In the genomic region with DNA sequence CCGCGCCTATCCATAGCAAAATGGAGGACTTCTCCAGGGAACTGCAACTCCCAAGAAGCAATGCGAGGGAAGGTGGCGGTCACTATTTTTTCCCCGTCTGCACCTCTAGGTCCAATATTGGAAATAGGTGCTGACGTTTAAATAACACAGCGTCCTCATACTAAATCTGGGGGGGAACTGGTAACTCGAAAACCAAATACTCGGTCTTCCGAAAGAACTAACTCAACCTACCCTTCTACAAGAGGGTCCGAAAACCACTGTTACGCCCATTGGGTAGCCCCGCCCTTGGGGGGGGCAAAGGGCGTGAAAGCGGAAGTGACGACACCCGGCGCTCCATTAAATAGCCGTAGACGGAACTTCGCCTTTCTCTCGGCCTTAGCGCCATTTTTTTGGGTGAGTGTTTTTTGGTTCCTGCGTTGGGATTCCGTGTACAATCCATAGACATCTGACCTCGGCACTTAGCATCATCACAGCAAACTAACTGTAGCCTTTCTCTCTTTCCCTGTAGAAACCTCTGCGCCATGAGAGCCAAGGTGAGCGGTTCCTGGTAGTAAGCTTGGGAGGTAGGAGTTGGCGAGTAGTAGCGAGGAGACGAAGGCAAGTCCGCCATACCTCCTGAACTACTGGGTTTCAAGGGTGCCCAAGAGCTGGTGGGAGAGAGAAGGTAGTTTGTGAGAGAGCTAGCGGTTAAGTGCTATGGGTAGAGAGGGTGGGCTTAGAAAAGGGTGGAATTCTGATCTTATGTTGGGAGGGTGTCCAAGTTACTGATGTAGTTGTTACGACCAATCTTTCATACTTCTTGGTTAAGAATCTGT, we compare ENCODE assay signal across 1 cellular context.
TF ChIP-seq lines count a peak whose summit lies in the region.

TSS of gene RPL41 (plus strand) at position 367 of the 815 bp plus-strand sequence.

TF ChIP-seq in HEK293, 187 proteins besides CTCF, POLR2A, EP300 and RAD21 (continued from another document and continues in another):
- TF ChIP-seq, protein P1, sequence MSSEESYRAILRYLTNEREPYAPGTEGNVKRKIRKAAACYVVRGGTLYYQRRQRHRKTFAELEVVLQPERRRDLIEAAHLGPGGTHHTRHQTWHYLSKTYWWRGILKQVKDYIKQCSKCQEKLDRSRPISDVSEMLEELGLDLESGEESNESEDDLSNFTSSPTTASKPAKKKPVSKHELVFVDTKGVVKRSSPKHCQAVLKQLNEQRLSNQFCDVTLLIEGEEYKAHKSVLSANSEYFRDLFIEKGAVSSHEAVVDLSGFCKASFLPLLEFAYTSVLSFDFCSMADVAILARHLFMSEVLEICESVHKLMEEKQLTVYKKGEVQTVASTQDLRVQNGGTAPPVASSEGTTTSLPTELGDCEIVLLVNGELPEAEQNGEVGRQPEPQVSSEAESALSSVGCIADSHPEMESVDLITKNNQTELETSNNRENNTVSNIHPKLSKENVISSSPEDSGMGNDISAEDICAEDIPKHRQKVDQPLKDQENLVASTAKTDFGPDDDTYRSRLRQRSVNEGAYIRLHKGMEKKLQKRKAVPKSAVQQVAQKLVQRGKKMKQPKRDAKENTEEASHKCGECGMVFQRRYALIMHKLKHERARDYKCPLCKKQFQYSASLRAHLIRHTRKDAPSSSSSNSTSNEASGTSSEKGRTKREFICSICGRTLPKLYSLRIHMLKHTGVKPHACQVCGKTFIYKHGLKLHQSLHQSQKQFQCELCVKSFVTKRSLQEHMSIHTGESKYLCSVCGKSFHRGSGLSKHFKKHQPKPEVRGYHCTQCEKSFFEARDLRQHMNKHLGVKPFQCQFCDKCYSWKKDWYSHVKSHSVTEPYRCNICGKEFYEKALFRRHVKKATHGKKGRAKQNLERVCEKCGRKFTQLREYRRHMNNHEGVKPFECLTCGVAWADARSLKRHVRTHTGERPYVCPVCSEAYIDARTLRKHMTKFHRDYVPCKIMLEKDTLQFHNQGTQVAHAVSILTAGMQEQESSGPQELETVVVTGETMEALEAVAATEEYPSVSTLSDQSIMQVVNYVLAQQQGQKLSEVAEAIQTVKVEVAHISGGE (tag by site-specific recombination; conservative IDR thresholded peaks at IDR 0.05; ENCODE audit: low read depth) = peak; percentile 96
- TF ChIP-seq ATF2 (tag by site-specific recombination; IDR thresholded peaks at IDR 0.05; ENCODE audit: low read depth) = peak; percentile 2
- TF ChIP-seq, protein P2, sequence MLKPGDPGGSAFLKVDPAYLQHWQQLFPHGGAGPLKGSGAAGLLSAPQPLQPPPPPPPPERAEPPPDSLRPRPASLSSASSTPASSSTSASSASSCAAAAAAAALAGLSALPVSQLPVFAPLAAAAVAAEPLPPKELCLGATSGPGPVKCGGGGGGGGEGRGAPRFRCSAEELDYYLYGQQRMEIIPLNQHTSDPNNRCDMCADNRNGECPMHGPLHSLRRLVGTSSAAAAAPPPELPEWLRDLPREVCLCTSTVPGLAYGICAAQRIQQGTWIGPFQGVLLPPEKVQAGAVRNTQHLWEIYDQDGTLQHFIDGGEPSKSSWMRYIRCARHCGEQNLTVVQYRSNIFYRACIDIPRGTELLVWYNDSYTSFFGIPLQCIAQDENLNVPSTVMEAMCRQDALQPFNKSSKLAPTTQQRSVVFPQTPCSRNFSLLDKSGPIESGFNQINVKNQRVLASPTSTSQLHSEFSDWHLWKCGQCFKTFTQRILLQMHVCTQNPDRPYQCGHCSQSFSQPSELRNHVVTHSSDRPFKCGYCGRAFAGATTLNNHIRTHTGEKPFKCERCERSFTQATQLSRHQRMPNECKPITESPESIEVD (tag by site-specific recombination; IDR thresholded peaks at IDR 0.05) = no peak; the same call in 1 of the 2 replicates
- TF ChIP-seq, protein P3, sequence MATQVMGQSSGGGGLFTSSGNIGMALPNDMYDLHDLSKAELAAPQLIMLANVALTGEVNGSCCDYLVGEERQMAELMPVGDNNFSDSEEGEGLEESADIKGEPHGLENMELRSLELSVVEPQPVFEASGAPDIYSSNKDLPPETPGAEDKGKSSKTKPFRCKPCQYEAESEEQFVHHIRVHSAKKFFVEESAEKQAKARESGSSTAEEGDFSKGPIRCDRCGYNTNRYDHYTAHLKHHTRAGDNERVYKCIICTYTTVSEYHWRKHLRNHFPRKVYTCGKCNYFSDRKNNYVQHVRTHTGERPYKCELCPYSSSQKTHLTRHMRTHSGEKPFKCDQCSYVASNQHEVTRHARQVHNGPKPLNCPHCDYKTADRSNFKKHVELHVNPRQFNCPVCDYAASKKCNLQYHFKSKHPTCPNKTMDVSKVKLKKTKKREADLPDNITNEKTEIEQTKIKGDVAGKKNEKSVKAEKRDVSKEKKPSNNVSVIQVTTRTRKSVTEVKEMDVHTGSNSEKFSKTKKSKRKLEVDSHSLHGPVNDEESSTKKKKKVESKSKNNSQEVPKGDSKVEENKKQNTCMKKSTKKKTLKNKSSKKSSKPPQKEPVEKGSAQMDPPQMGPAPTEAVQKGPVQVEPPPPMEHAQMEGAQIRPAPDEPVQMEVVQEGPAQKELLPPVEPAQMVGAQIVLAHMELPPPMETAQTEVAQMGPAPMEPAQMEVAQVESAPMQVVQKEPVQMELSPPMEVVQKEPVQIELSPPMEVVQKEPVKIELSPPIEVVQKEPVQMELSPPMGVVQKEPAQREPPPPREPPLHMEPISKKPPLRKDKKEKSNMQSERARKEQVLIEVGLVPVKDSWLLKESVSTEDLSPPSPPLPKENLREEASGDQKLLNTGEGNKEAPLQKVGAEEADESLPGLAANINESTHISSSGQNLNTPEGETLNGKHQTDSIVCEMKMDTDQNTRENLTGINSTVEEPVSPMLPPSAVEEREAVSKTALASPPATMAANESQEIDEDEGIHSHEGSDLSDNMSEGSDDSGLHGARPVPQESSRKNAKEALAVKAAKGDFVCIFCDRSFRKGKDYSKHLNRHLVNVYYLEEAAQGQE (tag by site-specific recombination; IDR thresholded peaks at IDR 0.05) = peak; percentile 59; the same call in 1 of the 2 replicates
- TF ChIP-seq SALL2 (tag by site-specific recombination; IDR thresholded peaks at IDR 0.05; ENCODE audit: borderline replicate concordance) = no peak
- TF ChIP-seq YY1 (tag by site-specific recombination; IDR thresholded peaks at IDR 0.05) = peak; percentile 94
- TF ChIP-seq ZFP37 (tag by site-specific recombination; IDR thresholded peaks at IDR 0.05) = peak; percentile 95
- TF ChIP-seq ZNF335 (tag by site-specific recombination; conservative IDR thresholded peaks at IDR 0.05) = peak; percentile 98
- peak; percentile 58; the same call in 1 of the 2 replicates for TF ChIP-seq GFI1B (tag by site-specific recombination; IDR thresholded peaks at IDR 0.05)
- TF ChIP-seq ZNF501 (tag by site-specific recombination; IDR thresholded peaks at IDR 0.05) = peak; percentile 97
- peak; percentile 20 for TF ChIP-seq ZNF654 (tag by site-specific recombination; IDR thresholded peaks at IDR 0.05; ENCODE audit: low read depth)
- TF ChIP-seq, protein P4, sequence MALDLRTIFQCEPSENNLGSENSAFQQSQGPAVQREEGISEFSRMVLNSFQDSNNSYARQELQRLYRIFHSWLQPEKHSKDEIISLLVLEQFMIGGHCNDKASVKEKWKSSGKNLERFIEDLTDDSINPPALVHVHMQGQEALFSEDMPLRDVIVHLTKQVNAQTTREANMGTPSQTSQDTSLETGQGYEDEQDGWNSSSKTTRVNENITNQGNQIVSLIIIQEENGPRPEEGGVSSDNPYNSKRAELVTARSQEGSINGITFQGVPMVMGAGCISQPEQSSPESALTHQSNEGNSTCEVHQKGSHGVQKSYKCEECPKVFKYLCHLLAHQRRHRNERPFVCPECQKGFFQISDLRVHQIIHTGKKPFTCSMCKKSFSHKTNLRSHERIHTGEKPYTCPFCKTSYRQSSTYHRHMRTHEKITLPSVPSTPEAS (tag by site-specific recombination; IDR thresholded peaks at IDR 0.05) = peak; percentile 28; the same call in 1 of the 2 replicates
- TF ChIP-seq, protein P5, sequence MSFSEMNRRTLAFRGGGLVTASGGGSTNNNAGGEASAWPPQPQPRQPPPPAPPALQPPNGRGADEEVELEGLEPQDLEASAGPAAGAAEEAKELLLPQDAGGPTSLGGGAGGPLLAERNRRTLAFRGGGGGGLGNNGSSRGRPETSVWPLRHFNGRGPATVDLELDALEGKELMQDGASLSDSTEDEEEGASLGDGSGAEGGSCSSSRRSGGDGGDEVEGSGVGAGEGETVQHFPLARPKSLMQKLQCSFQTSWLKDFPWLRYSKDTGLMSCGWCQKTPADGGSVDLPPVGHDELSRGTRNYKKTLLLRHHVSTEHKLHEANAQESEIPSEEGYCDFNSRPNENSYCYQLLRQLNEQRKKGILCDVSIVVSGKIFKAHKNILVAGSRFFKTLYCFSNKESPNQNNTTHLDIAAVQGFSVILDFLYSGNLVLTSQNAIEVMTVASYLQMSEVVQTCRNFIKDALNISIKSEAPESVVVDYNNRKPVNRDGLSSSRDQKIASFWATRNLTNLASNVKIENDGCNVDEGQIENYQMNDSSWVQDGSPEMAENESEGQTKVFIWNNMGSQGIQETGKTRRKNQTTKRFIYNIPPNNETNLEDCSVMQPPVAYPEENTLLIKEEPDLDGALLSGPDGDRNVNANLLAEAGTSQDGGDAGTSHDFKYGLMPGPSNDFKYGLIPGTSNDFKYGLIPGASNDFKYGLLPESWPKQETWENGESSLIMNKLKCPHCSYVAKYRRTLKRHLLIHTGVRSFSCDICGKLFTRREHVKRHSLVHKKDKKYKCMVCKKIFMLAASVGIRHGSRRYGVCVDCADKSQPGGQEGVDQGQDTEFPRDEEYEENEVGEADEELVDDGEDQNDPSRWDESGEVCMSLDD (tag by site-specific recombination; IDR thresholded peaks at IDR 0.05) = peak; percentile 57; the same call in 1 of the 2 replicates
- TF ChIP-seq, protein P6, sequence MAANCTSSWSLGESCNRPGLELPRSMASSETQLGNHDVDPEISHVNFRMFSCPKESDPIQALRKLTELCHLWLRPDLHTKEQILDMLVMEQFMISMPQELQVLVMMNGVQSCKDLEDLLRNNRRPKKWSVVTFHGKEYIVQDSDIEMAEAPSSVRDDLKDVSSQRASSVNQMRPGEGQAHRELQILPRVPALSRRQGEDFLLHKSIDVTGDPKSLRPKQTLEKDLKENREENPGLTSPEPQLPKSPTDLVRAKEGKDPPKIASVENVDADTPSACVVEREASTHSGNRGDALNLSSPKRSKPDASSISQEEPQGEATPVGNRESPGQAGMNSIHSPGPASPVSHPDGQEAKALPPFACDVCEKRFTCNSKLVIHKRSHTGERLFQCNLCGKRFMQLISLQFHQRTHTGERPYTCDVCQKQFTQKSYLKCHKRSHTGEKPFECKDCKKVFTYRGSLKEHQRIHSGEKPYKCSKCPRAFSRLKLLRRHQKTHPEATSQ (tag by site-specific recombination; IDR thresholded peaks at IDR 0.05) = 0 out of 2 replicates have a peak, but pooled peaks have one; percentile 32
- TF ChIP-seq WT1 (tag by site-specific recombination; IDR thresholded peaks at IDR 0.05) = peak; percentile 51; the same call in 1 of the 2 replicates
- TF ChIP-seq, protein P7, sequence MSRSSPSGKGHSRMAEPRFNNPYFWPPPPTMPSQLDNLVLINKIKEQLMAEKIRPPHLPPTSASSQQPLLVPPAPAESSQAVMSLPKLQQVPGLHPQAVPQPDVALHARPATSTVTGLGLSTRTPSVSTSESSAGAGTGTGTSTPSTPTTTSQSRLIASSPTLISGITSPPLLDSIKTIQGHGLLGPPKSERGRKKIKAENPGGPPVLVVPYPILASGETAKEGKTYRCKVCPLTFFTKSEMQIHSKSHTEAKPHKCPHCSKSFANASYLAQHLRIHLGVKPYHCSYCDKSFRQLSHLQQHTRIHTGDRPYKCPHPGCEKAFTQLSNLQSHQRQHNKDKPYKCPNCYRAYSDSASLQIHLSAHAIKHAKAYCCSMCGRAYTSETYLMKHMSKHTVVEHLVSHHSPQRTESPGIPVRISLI (tag by site-specific recombination; IDR thresholded peaks at IDR 0.05) = peak; percentile 77
- no peak for TF ChIP-seq ZNF274 (IDR thresholded peaks at IDR 0.05; ENCODE audit: low read length)
- no peak for TF ChIP-seq ZNF274 (tag by site-specific recombination; IDR thresholded peaks at IDR 0.05; ENCODE audit: borderline replicate concordance)
- TF ChIP-seq ZNF398 (tag by site-specific recombination; IDR thresholded peaks at IDR 0.05) = peak; percentile 41; the same call in 1 of the 2 replicates
- no peak for TF ChIP-seq ZNF48 (tag by site-specific recombination; IDR thresholded peaks at IDR 0.05)
- no peak for TF ChIP-seq TCF7L2 (IDR thresholded peaks at IDR 0.05; ENCODE audit: borderline replicate concordance, low read depth, low read length)
- TF ChIP-seq AEBP2 (tag by site-specific recombination; IDR thresholded peaks at IDR 0.05; ENCODE audit: borderline replicate concordance) = no peak
- 0 out of 2 replicates have a peak, but pooled peaks have one; percentile 74 for TF ChIP-seq HOXC10 (CRISPR knock-in tag; IDR thresholded peaks at IDR 0.05)
- peak; percentile 94 for TF ChIP-seq KLF1 (tag by site-specific recombination; IDR thresholded peaks at IDR 0.05)
